ENCODE assay signal across 1 cellular context in the genomic region with DNA sequence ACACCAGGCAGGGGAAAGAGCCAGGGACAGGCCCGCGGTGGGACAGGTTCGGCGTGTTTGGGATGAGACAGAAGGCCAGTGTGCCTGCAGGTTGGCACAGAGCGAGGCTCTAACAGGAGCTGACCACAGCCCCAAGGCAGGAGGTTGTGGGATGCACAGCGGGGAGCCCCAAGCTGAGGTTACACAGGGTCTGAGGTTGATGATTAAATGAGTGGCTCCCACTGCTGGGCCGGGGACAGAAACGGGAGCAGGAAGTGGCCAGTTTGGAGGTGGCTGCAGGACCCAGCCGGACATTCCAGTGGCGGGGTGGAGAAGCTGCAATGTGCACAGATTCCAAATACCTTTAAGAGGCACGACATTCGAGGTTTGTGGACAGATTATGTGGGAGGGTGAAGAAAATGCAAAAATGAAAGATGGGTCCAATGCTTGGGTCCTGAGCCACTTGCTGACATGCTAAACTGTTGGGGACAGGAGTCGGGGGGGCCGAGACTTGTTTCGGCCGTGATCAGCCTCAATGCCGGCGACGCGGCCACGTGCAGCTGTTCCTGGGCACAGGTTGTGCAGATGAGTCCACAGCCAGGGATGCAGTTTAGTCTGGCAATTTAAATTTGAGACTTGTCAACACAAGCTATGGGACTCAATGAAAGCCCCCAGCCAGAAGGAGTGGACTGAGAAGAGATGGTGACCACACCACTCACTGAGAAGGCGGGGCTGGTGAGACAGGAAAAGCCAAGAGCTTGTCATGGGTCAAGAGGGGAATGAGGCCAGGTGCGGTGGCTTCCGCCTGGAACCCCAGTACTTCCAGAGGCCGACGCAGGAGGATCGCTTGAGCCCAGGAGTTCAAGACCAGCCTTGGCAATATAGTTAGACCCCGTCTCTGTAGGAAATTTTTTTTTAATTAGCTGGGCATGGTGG.
TF ChIP-seq lines count a peak whose summit lies in the region.

No MANE protein-coding gene starts in this region.

TF ChIP-seq in HepG2, 621 proteins besides CTCF, POLR2A, EP300 and RAD21 (continues in another document):
- TF ChIP-seq SIX1 (CRISPR knock-in tag; IDR thresholded peaks at IDR 0.05; ENCODE audit: borderline replicate concordance) (no peak), ETV5 (CRISPR knock-in tag; IDR thresholded peaks at IDR 0.05; ENCODE audit: borderline replicate concordance) (peak; percentile 70; the same call in 1 of the 2 replicates), PHF21A (CRISPR knock-in tag; IDR thresholded peaks at IDR 0.05) (peak; percentile 92), ZNF451 (CRISPR knock-in tag; IDR thresholded peaks at IDR 0.05) (0 out of 2 replicates have a peak, but pooled peaks have one; percentile 48), RELA (CRISPR knock-in tag; IDR thresholded peaks at IDR 0.05) (no peak), DZIP1 (CRISPR knock-in tag; IDR thresholded peaks at IDR 0.05) (peak; percentile 72; the same call in 1 of the 2 replicates), ZFP41 (CRISPR knock-in tag; IDR thresholded peaks at IDR 0.05; ENCODE audit: borderline replicate concordance) (no peak), GLI4 (CRISPR knock-in tag; IDR thresholded peaks at IDR 0.05; ENCODE audit: borderline replicate concordance) (no peak), ZSCAN21 (CRISPR knock-in tag; IDR thresholded peaks at IDR 0.05; ENCODE audit: borderline replicate concordance) (0 out of 2 replicates have a peak, but pooled peaks have one; percentile 4), RXRA (CRISPR knock-in tag; IDR thresholded peaks at IDR 0.05) (peak; percentile 12), ZNF639 (CRISPR knock-in tag; conservative IDR thresholded peaks at IDR 0.05) (no peak), PPARG (CRISPR knock-in tag; conservative IDR thresholded peaks at IDR 0.05) (no peak), KAT8 (CRISPR knock-in tag; IDR thresholded peaks at IDR 0.05) (peak; percentile 40; the same call in 1 of the 2 replicates), ASH2L (IDR thresholded peaks at IDR 0.05; ENCODE audit: insufficient read length, low read depth, low read length) (no peak), BCL3 (CRISPR knock-in tag; IDR thresholded peaks at IDR 0.05) (0 out of 2 replicates have a peak, but pooled peaks have one; percentile 31), ZNF572 (CRISPR knock-in tag; IDR thresholded peaks at IDR 0.05) (no peak), NFATC3 (CRISPR knock-in tag; IDR thresholded peaks at IDR 0.05) (no peak), TEAD3 (CRISPR knock-in tag; optimal IDR thresholded peaks at IDR 0.05; ENCODE audit: borderline replicate concordance) (peak; percentile 86), STAG1 (CRISPR knock-in tag; IDR thresholded peaks at IDR 0.05) (0 out of 2 replicates have a peak, but pooled peaks have one; percentile 5), ZFYVE20 (CRISPR knock-in tag; IDR thresholded peaks at IDR 0.05; ENCODE audit: borderline replicate concordance, low read depth) (no peak), ZNF891 (CRISPR knock-in tag; IDR thresholded peaks at IDR 0.05) (peak; percentile 36), MYC (CRISPR knock-in tag; IDR thresholded peaks at IDR 0.05; ENCODE audit: borderline replicate concordance) (peak; percentile 50; the same call in 1 of the 2 replicates), ZNF589 (CRISPR knock-in tag; conservative IDR thresholded peaks at IDR 0.05) (no peak), GABPB1 (CRISPR knock-in tag; IDR thresholded peaks at IDR 0.05) (peak; percentile 50), POGZ (CRISPR knock-in tag; IDR thresholded peaks at IDR 0.05) (no peak), ZZZ3 (CRISPR knock-in tag; IDR thresholded peaks at IDR 0.05; ENCODE audit: borderline replicate concordance) (no peak), DPF2 (CRISPR knock-in tag; IDR thresholded peaks at IDR 0.05; ENCODE audit: borderline replicate concordance, low read depth) (no peak), KDM5B (CRISPR knock-in tag; IDR thresholded peaks at IDR 0.05; ENCODE audit: borderline replicate concordance) (peak; percentile 40; the same call in 1 of the 2 replicates), ONECUT2 (CRISPR knock-in tag; IDR thresholded peaks at IDR 0.05) (no peak), MEIS2 (CRISPR knock-in tag; IDR thresholded peaks at IDR 0.05) (no peak), AGO1 (IDR thresholded peaks at IDR 0.05; ENCODE audit: low read depth, low read length, poor library complexity, severe bottlenecking) (peak; percentile 20), NR2C2 (CRISPR knock-in tag; IDR thresholded peaks at IDR 0.05; ENCODE audit: borderline replicate concordance) (no peak), LCORL (IDR thresholded peaks at IDR 0.05) (no peak), LCORL (CRISPR knock-in tag; IDR thresholded peaks at IDR 0.05) (peak; percentile 82), ZNF430 (CRISPR knock-in tag; IDR thresholded peaks at IDR 0.05) (peak; percentile 45; the same call in 1 of the 2 replicates), ZNF180 (CRISPR knock-in tag; IDR thresholded peaks at IDR 0.05; ENCODE audit: borderline replicate concordance, low read depth) (no peak), HNRNPUL1 (IDR thresholded peaks at IDR 0.05; ENCODE audit: low read depth, low read length) (no peak), PCBP1 (IDR thresholded peaks at IDR 0.05; ENCODE audit: borderline replicate concordance, low read depth, low read length) (no peak), NFYB (CRISPR knock-in tag; IDR thresholded peaks at IDR 0.05) (no peak), CCAR2 (optimal IDR thresholded peaks at IDR 0.05; ENCODE audit: low read depth, low read length) (no peak)
- TF ChIP-seq, protein P1, sequence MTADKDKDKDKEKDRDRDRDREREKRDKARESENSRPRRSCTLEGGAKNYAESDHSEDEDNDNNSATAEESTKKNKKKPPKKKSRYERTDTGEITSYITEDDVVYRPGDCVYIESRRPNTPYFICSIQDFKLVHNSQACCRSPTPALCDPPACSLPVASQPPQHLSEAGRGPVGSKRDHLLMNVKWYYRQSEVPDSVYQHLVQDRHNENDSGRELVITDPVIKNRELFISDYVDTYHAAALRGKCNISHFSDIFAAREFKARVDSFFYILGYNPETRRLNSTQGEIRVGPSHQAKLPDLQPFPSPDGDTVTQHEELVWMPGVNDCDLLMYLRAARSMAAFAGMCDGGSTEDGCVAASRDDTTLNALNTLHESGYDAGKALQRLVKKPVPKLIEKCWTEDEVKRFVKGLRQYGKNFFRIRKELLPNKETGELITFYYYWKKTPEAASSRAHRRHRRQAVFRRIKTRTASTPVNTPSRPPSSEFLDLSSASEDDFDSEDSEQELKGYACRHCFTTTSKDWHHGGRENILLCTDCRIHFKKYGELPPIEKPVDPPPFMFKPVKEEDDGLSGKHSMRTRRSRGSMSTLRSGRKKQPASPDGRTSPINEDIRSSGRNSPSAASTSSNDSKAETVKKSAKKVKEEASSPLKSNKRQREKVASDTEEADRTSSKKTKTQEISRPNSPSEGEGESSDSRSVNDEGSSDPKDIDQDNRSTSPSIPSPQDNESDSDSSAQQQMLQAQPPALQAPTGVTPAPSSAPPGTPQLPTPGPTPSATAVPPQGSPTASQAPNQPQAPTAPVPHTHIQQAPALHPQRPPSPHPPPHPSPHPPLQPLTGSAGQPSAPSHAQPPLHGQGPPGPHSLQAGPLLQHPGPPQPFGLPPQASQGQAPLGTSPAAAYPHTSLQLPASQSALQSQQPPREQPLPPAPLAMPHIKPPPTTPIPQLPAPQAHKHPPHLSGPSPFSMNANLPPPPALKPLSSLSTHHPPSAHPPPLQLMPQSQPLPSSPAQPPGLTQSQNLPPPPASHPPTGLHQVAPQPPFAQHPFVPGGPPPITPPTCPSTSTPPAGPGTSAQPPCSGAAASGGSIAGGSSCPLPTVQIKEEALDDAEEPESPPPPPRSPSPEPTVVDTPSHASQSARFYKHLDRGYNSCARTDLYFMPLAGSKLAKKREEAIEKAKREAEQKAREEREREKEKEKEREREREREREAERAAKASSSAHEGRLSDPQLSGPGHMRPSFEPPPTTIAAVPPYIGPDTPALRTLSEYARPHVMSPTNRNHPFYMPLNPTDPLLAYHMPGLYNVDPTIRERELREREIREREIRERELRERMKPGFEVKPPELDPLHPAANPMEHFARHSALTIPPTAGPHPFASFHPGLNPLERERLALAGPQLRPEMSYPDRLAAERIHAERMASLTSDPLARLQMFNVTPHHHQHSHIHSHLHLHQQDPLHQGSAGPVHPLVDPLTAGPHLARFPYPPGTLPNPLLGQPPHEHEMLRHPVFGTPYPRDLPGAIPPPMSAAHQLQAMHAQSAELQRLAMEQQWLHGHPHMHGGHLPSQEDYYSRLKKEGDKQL (CRISPR knock-in tag; IDR thresholded peaks at IDR 0.05; ENCODE audit: low read depth), result no peak
- TF ChIP-seq, protein P2, sequence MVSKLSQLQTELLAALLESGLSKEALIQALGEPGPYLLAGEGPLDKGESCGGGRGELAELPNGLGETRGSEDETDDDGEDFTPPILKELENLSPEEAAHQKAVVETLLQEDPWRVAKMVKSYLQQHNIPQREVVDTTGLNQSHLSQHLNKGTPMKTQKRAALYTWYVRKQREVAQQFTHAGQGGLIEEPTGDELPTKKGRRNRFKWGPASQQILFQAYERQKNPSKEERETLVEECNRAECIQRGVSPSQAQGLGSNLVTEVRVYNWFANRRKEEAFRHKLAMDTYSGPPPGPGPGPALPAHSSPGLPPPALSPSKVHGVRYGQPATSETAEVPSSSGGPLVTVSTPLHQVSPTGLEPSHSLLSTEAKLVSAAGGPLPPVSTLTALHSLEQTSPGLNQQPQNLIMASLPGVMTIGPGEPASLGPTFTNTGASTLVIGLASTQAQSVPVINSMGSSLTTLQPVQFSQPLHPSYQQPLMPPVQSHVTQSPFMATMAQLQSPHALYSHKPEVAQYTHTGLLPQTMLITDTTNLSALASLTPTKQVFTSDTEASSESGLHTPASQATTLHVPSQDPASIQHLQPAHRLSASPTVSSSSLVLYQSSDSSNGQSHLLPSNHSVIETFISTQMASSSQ (IDR thresholded peaks at IDR 0.05; ENCODE audit: low read depth), result no peak
- TF ChIP-seq, protein P2 (CRISPR knock-in tag; IDR thresholded peaks at IDR 0.05; ENCODE audit: borderline replicate concordance), result peak; percentile 8; the same call in 1 of the 2 replicates
- TF ChIP-seq, protein P3, sequence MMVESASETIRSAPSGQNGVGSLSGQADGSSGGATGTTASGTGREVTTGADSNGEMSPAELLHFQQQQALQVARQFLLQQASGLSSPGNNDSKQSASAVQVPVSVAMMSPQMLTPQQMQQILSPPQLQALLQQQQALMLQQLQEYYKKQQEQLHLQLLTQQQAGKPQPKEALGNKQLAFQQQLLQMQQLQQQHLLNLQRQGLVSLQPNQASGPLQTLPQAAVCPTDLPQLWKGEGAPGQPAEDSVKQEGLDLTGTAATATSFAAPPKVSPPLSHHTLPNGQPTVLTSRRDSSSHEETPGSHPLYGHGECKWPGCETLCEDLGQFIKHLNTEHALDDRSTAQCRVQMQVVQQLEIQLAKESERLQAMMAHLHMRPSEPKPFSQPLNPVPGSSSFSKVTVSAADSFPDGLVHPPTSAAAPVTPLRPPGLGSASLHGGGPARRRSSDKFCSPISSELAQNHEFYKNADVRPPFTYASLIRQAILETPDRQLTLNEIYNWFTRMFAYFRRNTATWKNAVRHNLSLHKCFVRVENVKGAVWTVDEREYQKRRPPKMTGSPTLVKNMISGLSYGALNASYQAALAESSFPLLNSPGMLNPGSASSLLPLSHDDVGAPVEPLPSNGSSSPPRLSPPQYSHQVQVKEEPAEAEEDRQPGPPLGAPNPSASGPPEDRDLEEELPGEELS (CRISPR knock-in tag; IDR thresholded peaks at IDR 0.05), result 0 out of 2 replicates have a peak, but pooled peaks have one; percentile 14
